ENCODE assay signal across 17 cellular contexts in genomic region chr2:217952409-217952808, GRCh38. TPM values are rescaled to one million over a fixed set of nuclear protein-coding genes. Genes with fewer than 3 reads are reported as not detected.
DNase-seq lines count a peak whose midpoint lies in the region; ATAC-seq and TF ChIP-seq lines count a peak whose summit lies in the region.
"Had no signal": no experiment of that assay in that cellular context is flagged by ENCODE, and none has a peak within 500 bp of the region (broad histone marks: within the 10 kb centered on the region; RNA-seq: fewer than 3 reads in every experiment).

No MANE protein-coding gene starts in this region.

- H3K9ac ChIP-seq in mesendoderm (ENCODE audit: low read length) = no peak overlapping the region
- H3K9ac ChIP-seq in skeletal muscle tissue (ENCODE audit: low read depth in 1 of 3, low read length in 3 of 3) = no peak overlapping the region
- H3K9ac ChIP-seq: BLaER1 treated with 17β-estradiol and CSF1 and Interleukin-3, amounts not matched to agents 10 nM and 100 nM; parathyroid adenoma had no signal

- H3K18ac ChIP-seq in mesendoderm (ENCODE audit: low read length) = no peak overlapping the region

- H3K4me1 ChIP-seq in heart left ventricle (peaks cover 20 to 100% (median 81%) of the 10 kb centered on the region in 12 donors), mesendoderm (ENCODE audit: control insufficient read depth, low read depth, low read length) (peaks cover 6% of the 10 kb centered on the region), skeletal muscle tissue (ENCODE audit: control insufficient read depth in 3 of 3, insufficient read depth in 3 of 3, low read length in 3 of 3) (peaks cover 57 to 73% (median 68%) of the 10 kb centered on the region in 3 donors), uterus (peaks cover 15 to 41% of the 10 kb centered on the region in 2 donors)

- H3K27ac ChIP-seq in heart left ventricle (peak overlapping the region; percentile 57 to 97 (median 84)), mesendoderm (ENCODE audit: low read depth, low read length) (no peak overlapping the region), skeletal muscle tissue (ENCODE audit: low read depth, low read length) (peak overlapping the region; percentile 69), uterus (peak overlapping the region; percentile 91 to 97)
- H3K27ac ChIP-seq: A549; BLaER1 treated with 17β-estradiol and CSF1 and Interleukin-3, amounts not matched to agents 10 nM and 100 nM; epithelial cell of prostate; parathyroid adenoma had no signal

- H3K9me3 ChIP-seq in heart left ventricle (no peaks in the 10 kb centered on the region), skeletal muscle tissue (ENCODE audit: control insufficient read depth in 3 of 3, low read length in 3 of 3) (no peaks in the 10 kb centered on the region), uterus (no peaks in the 10 kb centered on the region)
- H3K9me3 ChIP-seq: A549; BLaER1 treated with 17β-estradiol and CSF1 and Interleukin-3, amounts not matched to agents 10 nM and 100 nM had no signal

- H2BK120ac ChIP-seq in mesendoderm (ENCODE audit: low read depth, low read length) = no peak overlapping the region

- H3K27me3 Mint-ChIP-seq in progenitor cell of endocrine pancreas = peaks cover 31% of the 10 kb centered on the region

- ATAC-seq in heart left ventricle (no peak), left cardiac atrium (no peak), GM18907 (IDR thresholded peaks at IDR 0.05; ENCODE audit: unreplicated experiment) (no peak), HG03196 (IDR thresholded peaks at IDR 0.05; ENCODE audit: unreplicated experiment) (no peak)
- ATAC-seq: A549 had no signal

- H3K56ac ChIP-seq in mesendoderm (ENCODE audit: low read length) = no peak overlapping the region

- H3K4me3 ChIP-seq in heart left ventricle (no peak overlapping the region), mesendoderm (ENCODE audit: low read length) (no peak overlapping the region), skeletal muscle tissue (ENCODE audit: low read length in 3 of 3) (no peak overlapping the region), uterus (no peak overlapping the region)
- H3K4me3 ChIP-seq: A549; BLaER1 treated with 17β-estradiol and CSF1 and Interleukin-3, amounts not matched to agents 10 nM and 100 nM; dorsolateral prefrontal cortex had no signal

- H4K5ac ChIP-seq in mesendoderm (ENCODE audit: low read length) = no peak overlapping the region

- TF ChIP-seq POLR2A in heart left ventricle (IDR thresholded peaks at IDR 0.05) (no peak), uterus (IDR thresholded peaks at IDR 0.05) (no peak)

- H3K4me1 Mint-ChIP-seq in progenitor cell of endocrine pancreas (ENCODE audit: low read depth) = peaks cover 18% of the 10 kb centered on the region

- no peaks in the 10 kb centered on the region for H3K36me3 ChIP-seq in heart left ventricle
- H3K36me3 ChIP-seq in mesendoderm (ENCODE audit: control insufficient read depth, insufficient read depth, low read length) = no peaks in the 10 kb centered on the region
- peaks cover 0 to 5% (median 2%) of the 10 kb centered on the region in 3 donors for H3K36me3 ChIP-seq in skeletal muscle tissue (ENCODE audit: control insufficient read depth in 3 of 3, insufficient read depth in 3 of 3, low read length in 3 of 3)
- no peaks in the 10 kb centered on the region for H3K36me3 ChIP-seq in uterus

- no peak overlapping the region for H2BK15ac ChIP-seq in mesendoderm (replicated peaks; ENCODE audit: low read depth)

- H3K4me3 Mint-ChIP-seq in progenitor cell of endocrine pancreas (ENCODE audit: low read depth) = no peak overlapping the region

- no peaks in the 10 kb centered on the region for H3K36me3 Mint-ChIP-seq in progenitor cell of endocrine pancreas (ENCODE audit: insufficient read depth)

- H3K23ac ChIP-seq in mesendoderm (ENCODE audit: low read length) = peak overlapping the region; percentile 30

- no peak overlapping the region for H2BK5ac ChIP-seq in mesendoderm (ENCODE audit: low read length)

- no peaks in the 10 kb centered on the region for H3K79me1 ChIP-seq in mesendoderm (ENCODE audit: low read length)

- H3K4me2 ChIP-seq in mesendoderm (ENCODE audit: low read length) = no peak overlapping the region
- H3K4me2 ChIP-seq: A549; BLaER1 treated with 17β-estradiol and CSF1 and Interleukin-3, amounts not matched to agents 10 nM and 100 nM had no signal

- WGBS in heart left ventricle, 4 donors = 86 to 96% (median 93%) methylated on average over 7 of the region's 7 CpGs
- WGBS in mesendoderm (ENCODE audit: extremely low coverage, insufficient coverage, low lambda C conversion rate) = no CpG with 5 or more reads among the region's 7 CpGs

- no peaks in the 10 kb centered on the region for H3K79me2 ChIP-seq in mesendoderm (ENCODE audit: control insufficient read depth, insufficient read depth, low read length)

- TF ChIP-seq CTCF in heart left ventricle (IDR thresholded peaks at IDR 0.05) (no peak), uterus (IDR thresholded peaks at IDR 0.05) (no peak), progenitor cell of endocrine pancreas (IDR thresholded peaks at IDR 0.05; ENCODE audit: unreplicated experiment) (no peak)

- H3K27ac Mint-ChIP-seq in progenitor cell of endocrine pancreas = no peak overlapping the region

- no peak overlapping the region for H4K8ac ChIP-seq in mesendoderm (ENCODE audit: low read depth, low read length)

- H3K4ac ChIP-seq in mesendoderm (ENCODE audit: low read depth, low read length) = no peak overlapping the region

- H2AK5ac ChIP-seq in mesendoderm (ENCODE audit: low read length) = no peak overlapping the region

- peak in 2 of 5 donors; percentile 15 to 42 for DNase-seq in heart left ventricle
- no peak for DNase-seq in left cardiac atrium
- DNase-seq in mesendoderm = no peak
- DNase-seq in uterus = peak in 1 of 2 donors; percentile 15
- no peak for DNase-seq in progenitor cell of endocrine pancreas (ENCODE audit: low spot score, unreplicated experiment)
- DNase-seq: NCI-H1092; NCI-H2029 treated with DMSO at 0.1 percent for 48 hours; stimulated activated CD4-positive, alpha-beta T cell treated with anti-CD3 and anti-CD28 coated beads, Interleukin-12 subunit alpha, Interleukin-12 subunit beta, amount 100 ng/mL, for 4 hours had no signal

- no peaks in the 10 kb centered on the region for H3K27me3 ChIP-seq in heart left ventricle
- no peaks in the 10 kb centered on the region for H3K27me3 ChIP-seq in mesendoderm (ENCODE audit: insufficient read depth, low read length, poor library complexity)
- H3K27me3 ChIP-seq in skeletal muscle tissue (ENCODE audit: control insufficient read depth in 3 of 3, insufficient read depth in 3 of 3, low read length in 3 of 3) = no peaks in the 10 kb centered on the region
- H3K27me3 ChIP-seq in uterus = no peaks in the 10 kb centered on the region
- H3K27me3 ChIP-seq: BLaER1 treated with 17β-estradiol and CSF1 and Interleukin-3, amounts not matched to agents 10 nM and 100 nM had no signal

- intact Hi-C loops in heart left ventricle (cut with DNase I) (loop anchor here in 1 of 10 donors (5.0 kb wide), 1 partner anchor 35 kb away; no protein-coding TSS in a partner anchor), left cardiac atrium (cut with DNase I) (no loop called here), uterus (cut with DNase I; ENCODE audit: low total_unique reads) (no loop called here)

- H3K9me3 Mint-ChIP-seq in progenitor cell of endocrine pancreas (ENCODE audit: low read depth) = no peaks in the 10 kb centered on the region

RNA-seq across cellular contexts. Expression of gene TNS1, which starts 50.4 kb away (rescaled TPM):
- total RNA-seq in heart left ventricle (100 to 1,000 TPM; 513 to 899 (median 742) TPM), left cardiac atrium (100 to 1,000 TPM; 436 to 508 TPM), skeletal muscle tissue (73.1 TPM), uterus (1,000 to 10,000 TPM in 1 of 4 donors, 100 to 1,000 TPM in 3; 144 to 1,338 (median 313) TPM), progenitor cell of endocrine pancreas (7.7 and 7.9 TPM in 2 replicates)
- 100 to 1,000 TPM; 243 to 339 TPM for polyA plus RNA-seq in heart left ventricle
- polyA plus RNA-seq in mesendoderm (2013, experiment 1 of 2) = 1.7 TPM
- 2.4 TPM for polyA plus RNA-seq in mesendoderm (2013, experiment 2 of 2)
- total RNA-seq: NCI-H460 had no signal
